Comparison of ENCODE assay signal across 20 cellular contexts in the genomic region with DNA sequence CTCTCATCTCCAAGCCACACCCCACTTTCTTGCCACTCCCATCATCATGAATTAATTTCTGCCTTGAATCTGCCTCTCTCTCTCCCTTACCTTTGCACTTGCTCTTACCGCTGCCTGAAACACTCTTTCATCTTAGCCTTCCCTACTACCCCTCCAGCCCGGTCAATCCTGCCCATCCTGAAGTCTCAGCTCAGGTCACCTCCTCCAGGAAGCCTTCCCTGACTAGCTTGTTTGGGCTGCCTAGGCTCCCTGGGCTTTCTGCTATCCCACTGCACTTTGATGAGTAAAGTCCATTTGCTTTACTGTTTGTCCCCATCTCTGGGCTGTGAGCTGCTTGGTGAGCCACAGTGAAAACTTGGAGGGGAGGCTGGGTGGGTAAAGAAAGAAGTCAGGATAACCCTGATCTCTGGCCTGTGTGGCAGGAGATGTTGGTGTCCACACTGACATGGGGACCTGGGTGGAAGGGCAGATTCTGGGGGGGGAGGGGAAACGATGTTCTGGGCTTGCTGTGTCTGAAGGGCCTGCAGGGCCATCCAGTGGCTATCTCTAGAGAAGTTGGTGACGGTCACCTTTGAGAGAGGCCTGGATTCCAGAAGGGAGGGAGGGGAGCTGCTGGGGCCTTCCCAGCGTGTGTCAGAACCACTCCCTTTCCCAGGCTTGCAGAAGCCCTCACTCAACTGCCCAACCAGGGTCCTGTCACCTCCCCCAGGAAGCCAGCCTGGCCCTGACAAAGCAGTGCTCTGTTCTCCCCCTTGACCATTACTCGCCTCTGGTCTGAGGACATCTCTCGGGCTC.
DNase-seq lines count a peak whose midpoint lies in the region; ATAC-seq and TF ChIP-seq lines count a peak whose summit lies in the region.
"Had no signal": no experiment of that assay in that cellular context is flagged by ENCODE, and none has a peak within 500 bp of the region (broad histone marks: within the 10 kb centered on the region; RNA-seq: fewer than 3 reads in every experiment).

No MANE protein-coding gene starts in this region.

- dilution Hi-C loops in IMR-90 (cut with HindIII; ENCODE audit: low sequenced_read_pairs, unreplicated experiment), result no loop called here

- peak; percentile 49 for DNase-seq in NCI-H1105 treated with DMSO at 0.1 percent for 48 hours (lab: John Stamatoyannopoulos, UW)
- DNase-seq in NCI-H1105 (lab: John Stamatoyannopoulos, UW), result no peak
- DNase-seq in IMR-90, result no peak
- no peak for DNase-seq in endothelial cell (ENCODE audit: low spot score)
- no peak for DNase-seq in nephron progenitor cell
- DNase-seq in NCI-H69 (lab: John Stamatoyannopoulos, UW), result no peak
- DNase-seq in stimulated activated CD4-positive, alpha-beta T cell treated with anti-CD3 and anti-CD28 coated beads, Interleukin-1b, Interleukin-23, amount 100 ng/mL, for 48 hours, result no peak
- no peak for DNase-seq in brain microvascular endothelial cell
- DNase-seq: activated CD4-positive, alpha-beta T cell treated with anti-CD3 and anti-CD28 coated beads, Interleukin-2, amount 50 U/mL, for 4 hours; activated T-cell treated with anti-CD3 and anti-CD28 coated beads, Interleukin-2, amount 50 U/mL, for 1 hour; dermis blood vessel endothelial cell; DMS53; GOT3; NCI-H774; stimulated activated naive CD8-positive, alpha-beta T cell treated with anti-CD3 and anti-CD28 coated beads, Interleukin-15, Interleukin-2, amounts not matched to agents 100 U/mL and 50 U/mL, for 24 hours; T-cell; upper lobe of right lung had no signal

- H4K20me1 ChIP-seq in IMR-90 (ENCODE audit: insufficient read depth, low read length), result no peaks in the 10 kb centered on the region; the same call in 1 of the 2 replicates

- H3K9me3 ChIP-seq in IMR-90 (ENCODE audit: control insufficient read depth, insufficient read depth, low read length), result no peaks in the 10 kb centered on the region
- H3K9me3 ChIP-seq: upper lobe of right lung had no signal

- no peak overlapping the region for H3K18ac ChIP-seq in IMR-90 (ENCODE audit: low read depth, low read length)

- in situ Hi-C loops in IMR-90 (cut with MboI; ENCODE audit: low sequenced_read_pairs) (no loop called here), brain microvascular endothelial cell (cut with HindIII; ENCODE audit: low pct_ligation_motif_present, low sequenced_read_pairs) (no loop called here)

- no peak overlapping the region for H4K5ac ChIP-seq in IMR-90 (ENCODE audit: low read depth, low read length)

- no peaks in the 10 kb centered on the region for H3K27me3 ChIP-seq in IMR-90 (ENCODE audit: control insufficient read depth, insufficient read depth, low read length)
- H3K27me3 ChIP-seq in brain microvascular endothelial cell (replicated peaks), result no peaks in the 10 kb centered on the region
- H3K27me3 ChIP-seq: upper lobe of right lung had no signal

- no CpG with 5 or more reads among the region's 7 CpGs for WGBS in IMR-90 (ENCODE audit: extremely low coverage in 2 of 2, insufficient read length in 1 of 2), 2 experiments

- peaks cover 9% of the 10 kb centered on the region for H3K27me3 Mint-ChIP-seq in endothelial cell (ENCODE audit: unreplicated experiment)
- H3K27me3 Mint-ChIP-seq in nephron progenitor cell (ENCODE audit: low read depth, poor library complexity), result peaks cover 9% of the 10 kb centered on the region

- no peak overlapping the region for H3K4ac ChIP-seq in IMR-90 (ENCODE audit: low read depth, low read length)

- TF ChIP-seq POLR2A in IMR-90 (IDR thresholded peaks at IDR 0.05; ENCODE audit: low read depth, low read length), result no peak

- TF ChIP-seq CTCF in IMR-90 (conservative IDR thresholded peaks at IDR 0.05; ENCODE audit: low read depth, low read length) (no peak), endothelial cell (IDR thresholded peaks at IDR 0.05; ENCODE audit: unreplicated experiment) (no peak), nephron progenitor cell (IDR thresholded peaks at IDR 0.05) (no peak), brain microvascular endothelial cell (IDR thresholded peaks at IDR 0.05; ENCODE audit: low read depth, low read length, missing control alignments) (no peak)

- H3K56ac ChIP-seq in IMR-90 (ENCODE audit: extremely low read depth, insufficient read depth, low read length), result no peak overlapping the region

- no peaks in the 10 kb centered on the region for H3K9me3 Mint-ChIP-seq in endothelial cell (ENCODE audit: unreplicated experiment)
- no peaks in the 10 kb centered on the region for H3K9me3 Mint-ChIP-seq in nephron progenitor cell
- H3K9me3 Mint-ChIP-seq: activated naive CD4-positive, alpha-beta T cell treated with anti-CD3 and anti-CD28 coated beads, Interleukin-2, amount 50 U/mL, for 72 hours; natural killer cell treated with Interleukin-12 subunit alpha and Interleukin-12 subunit beta and Interleukin-15 and Interleukin-18, amount 100 ng/mL, for 72 hours; T-cell had no signal

- H3K14ac ChIP-seq in IMR-90 (replicated peaks; ENCODE audit: low read depth, low read length), result no peak overlapping the region

- no peaks in the 10 kb centered on the region; a peak in 2 of 4 replicates for H3K79me1 ChIP-seq in IMR-90 (ENCODE audit: low read depth in 1 of 2, low read length in 2 of 2)

- H3K4me3 ChIP-seq in IMR-90 (ENCODE audit: insufficient read depth, low read depth, low read length) (no peak overlapping the region), brain microvascular endothelial cell (ENCODE audit: low read depth, low read length) (no peak overlapping the region)
- H3K4me3 ChIP-seq: upper lobe of right lung had no signal

- no peak overlapping the region for H3K9ac ChIP-seq in IMR-90 (ENCODE audit: low read depth, low read length)

- POLR2A ChIA-PET in IMR-90 (lab: Charles Lee; ENCODE audit: unreplicated experiment), result no interaction called here

- H2BK120ac ChIP-seq in IMR-90 (ENCODE audit: low read depth, low read length), result no peak overlapping the region

- TF ChIP-seq RAD21 in IMR-90 (IDR thresholded peaks at IDR 0.05; ENCODE audit: low read length), result no peak

- no peak overlapping the region for H2AFZ ChIP-seq in IMR-90 (replicated peaks; ENCODE audit: low read length, poor library complexity)

- H3K4me3 Mint-ChIP-seq in endothelial cell (ENCODE audit: unreplicated experiment) (peak overlapping the region; percentile 11), nephron progenitor cell (no peak overlapping the region)
- H3K4me3 Mint-ChIP-seq: CD14-positive monocyte; natural killer cell treated with Interleukin-12 subunit alpha and Interleukin-12 subunit beta and Interleukin-15 and Interleukin-18, amount 100 ng/mL, for 72 hours; T-cell had no signal

- CTCF ChIA-PET in IMR-90 (lab: Yijun Ruan, JAX), result no interaction called here

- no peak overlapping the region for H2AK9ac ChIP-seq in IMR-90 (replicated peaks; ENCODE audit: low read depth, low read length, poor library complexity)

- no peak overlapping the region for H4K91ac ChIP-seq in IMR-90 (ENCODE audit: insufficient read depth, low read depth, low read length)

- H3K36me3 ChIP-seq in IMR-90 (ENCODE audit: control insufficient read depth, insufficient read depth, low read length) (no peaks in the 10 kb centered on the region), brain microvascular endothelial cell (replicated peaks) (no peaks in the 10 kb centered on the region)
- H3K36me3 ChIP-seq: upper lobe of right lung had no signal

- H2BK15ac ChIP-seq in IMR-90 (ENCODE audit: low read depth, low read length), result no peak overlapping the region

- H3K4me1 ChIP-seq in IMR-90 (ENCODE audit: control insufficient read depth, insufficient read depth, low read length), result no peaks in the 10 kb centered on the region
- H3K4me1 ChIP-seq: upper lobe of right lung had no signal

- H3K4me2 ChIP-seq in IMR-90 (ENCODE audit: low read depth, low read length), result no peak overlapping the region

- peak; percentile 35 for ATAC-seq in IMR-90 (ENCODE audit: low read depth)
- ATAC-seq: activated naive CD4-positive, alpha-beta T cell treated with anti-CD3 and anti-CD28 coated beads, Interleukin-2, amount 50 U/mL, for 72 hours; natural killer cell treated with Interleukin-12 subunit alpha and Interleukin-12 subunit beta and Interleukin-15 and Interleukin-18, amount 100 ng/mL, for 72 hours; stimulated activated naive CD8-positive, alpha-beta T cell treated with anti-CD3 and anti-CD28 coated beads, Interleukin-15, Interleukin-2, amounts not matched to agents 100 U/mL and 50 U/mL, for 24 hours; T-cell; upper lobe of right lung had no signal

- H3K27ac ChIP-seq in IMR-90 (ENCODE audit: insufficient read depth, low read length) (no peak overlapping the region), brain microvascular endothelial cell (no peak overlapping the region)
- H3K27ac ChIP-seq: upper lobe of right lung had no signal

- H3K23ac ChIP-seq in IMR-90 (ENCODE audit: low read depth, low read length), result no peak overlapping the region

- H2BK20ac ChIP-seq in IMR-90 (ENCODE audit: low read depth, low read length), result no peak overlapping the region

- intact Hi-C loops in IMR-90 (cut with micrococcal nuclease), result no loop called here

- no peak overlapping the region for H4K8ac ChIP-seq in IMR-90 (ENCODE audit: low read depth in 2 of 2, low read length in 2 of 2)

- H3K27ac Mint-ChIP-seq in endothelial cell (ENCODE audit: unreplicated experiment), result peak overlapping the region; percentile 20
- peak overlapping the region; percentile 91 for H3K27ac Mint-ChIP-seq in nephron progenitor cell
- H3K27ac Mint-ChIP-seq: activated naive CD4-positive, alpha-beta T cell treated with anti-CD3 and anti-CD28 coated beads, Interleukin-2, amount 50 U/mL, for 72 hours; natural killer cell treated with Interleukin-12 subunit alpha and Interleukin-12 subunit beta and Interleukin-15 and Interleukin-18, amount 100 ng/mL, for 72 hours; T-cell had no signal

- no peaks in the 10 kb centered on the region for H3K9me1 ChIP-seq in IMR-90 (ENCODE audit: insufficient read depth, low read length)

- no peak overlapping the region for H2AK5ac ChIP-seq in IMR-90 (ENCODE audit: low read depth, low read length)

- H3K4me1 Mint-ChIP-seq in endothelial cell (ENCODE audit: unreplicated experiment), result peaks cover 6% of the 10 kb centered on the region
- H3K4me1 Mint-ChIP-seq in nephron progenitor cell, result peaks cover 88% of the 10 kb centered on the region
- H3K4me1 Mint-ChIP-seq: CD14-positive monocyte, T-cell had no signal

- H3K36me3 Mint-ChIP-seq in endothelial cell (ENCODE audit: low read depth, unreplicated experiment) (peaks cover 5% of the 10 kb centered on the region), nephron progenitor cell (ENCODE audit: low read depth) (no peaks in the 10 kb centered on the region)
- H3K36me3 Mint-ChIP-seq: activated naive CD4-positive, alpha-beta T cell treated with anti-CD3 and anti-CD28 coated beads, Interleukin-2, amount 50 U/mL, for 72 hours; CD14-positive monocyte; natural killer cell treated with Interleukin-12 subunit alpha and Interleukin-12 subunit beta and Interleukin-15 and Interleukin-18, amount 100 ng/mL, for 72 hours; T-cell had no signal

- no peak overlapping the region for H2BK5ac ChIP-seq in IMR-90 (ENCODE audit: low read depth, low read length, poor library complexity, severe bottlenecking)

- no TSS peak for BruUV-seq in IMR-90 (replicated peaks; lab: Mats Ljungman, UMichigan)
